Comparison of ENCODE assay signal across 8 cellular contexts in the genomic region with DNA sequence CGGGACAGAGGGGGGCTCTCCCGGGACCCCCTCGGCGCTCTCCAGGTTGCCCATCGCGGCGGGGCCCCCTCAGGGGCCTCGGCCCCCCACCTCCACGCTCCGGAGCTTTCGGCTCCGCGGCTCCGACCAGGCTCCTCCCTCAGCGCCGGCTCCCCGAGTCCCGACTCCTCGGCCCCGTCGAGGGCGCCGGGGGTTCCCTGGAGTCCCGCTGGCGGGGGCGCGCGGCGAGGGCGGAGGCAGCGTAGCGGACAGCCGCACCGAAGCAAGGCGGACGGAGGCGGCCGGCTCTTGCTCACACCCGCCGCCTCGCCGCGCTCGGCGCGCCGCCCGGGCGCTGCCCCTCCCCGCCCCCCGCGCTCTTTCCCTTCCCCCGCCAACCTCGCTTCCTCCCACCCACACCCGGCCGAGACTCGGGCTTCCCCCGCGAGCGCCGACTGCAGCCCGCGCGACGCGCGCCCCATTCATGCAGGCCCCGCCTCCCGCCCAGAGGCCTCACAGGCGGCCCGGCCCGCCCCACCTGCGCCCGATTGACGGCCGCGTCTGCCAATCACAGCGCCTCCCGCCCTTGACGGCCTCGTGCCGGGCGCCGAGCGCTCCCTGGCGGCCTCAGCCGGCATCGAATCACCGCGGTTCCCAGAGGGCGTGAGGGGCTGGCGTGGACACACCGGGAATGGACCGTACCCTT. TPM values are rescaled to one million over a fixed set of nuclear protein-coding genes. Genes with fewer than 3 reads are reported as not detected.
DNase-seq lines count a peak whose midpoint lies in the region; ATAC-seq, FAIRE-seq and TF ChIP-seq lines count a peak whose summit lies in the region.

FMNL3 (minus strand) TSS at position 279 of the 685 bp plus-strand sequence; CDS start at position 54, 225 bp downstream.

- DNase-seq in AG08395 (ENCODE audit: low spot score) (peak; percentile 99), NCI-H2196 treated with DMSO at 0.1 percent for 48 hours (lab: John Stamatoyannopoulos, UW; ENCODE audit: unreplicated experiment) (peak; percentile 83), bronchial epithelial cell (ENCODE audit: low read depth) (peak; percentile 79), immature natural killer cell (peak; percentile 99), spleen (peak; percentile 100)

- H3K9me3 ChIP-seq in spleen, result no peaks in the 10 kb centered on the region

- peak within 1 kb of the TSS; percentile 68 to 95 (median 90) for H3K27ac Mint-ChIP-seq in immature natural killer cell

- H3K27ac ChIP-seq in spleen, result peak within 1 kb of the TSS; percentile 66 to 95 (median 92)

- peaks cover 2% of the 10 kb centered on the region for H3K27me3 ChIP-seq in bronchial epithelial cell (ENCODE audit: control insufficient read depth, insufficient read depth, low read length)
- H3K27me3 ChIP-seq in spleen (replicated peaks in 1 of 7), result peaks cover 0 to 9% (median 0%) of the 10 kb centered on the region in 7 donors

- peak within 1 kb of the TSS; percentile 85 to 97 (median 90) for H3K4me3 Mint-ChIP-seq in immature natural killer cell

- intact Hi-C loops in spleen (cut with DNase I; ENCODE audit: low total_unique reads), result no loop called here

- H3K36me3 ChIP-seq in bronchial epithelial cell (ENCODE audit: control insufficient read depth, insufficient read depth, low read length) (no peaks in the 10 kb centered on the region), spleen (no peaks in the 10 kb centered on the region)

- H3K4me1 Mint-ChIP-seq in immature natural killer cell, result peaks cover 46 to 48% of the 10 kb centered on the region in 2 donors

- H3K4me1 ChIP-seq in spleen, result peaks cover 25 to 56% (median 48%) of the 10 kb centered on the region in 6 donors

- whole genome bisulfite sequencing in spleen, 5 donors, result 0 to 1% (median 0%) methylated on average over 42 to 94 of the region's 94 CpGs

- no peaks in the 10 kb centered on the region for H3K9me3 Mint-ChIP-seq in immature natural killer cell

- peak within 1 kb of the TSS; percentile 90 for H3K4me3 ChIP-seq in WI38 (ENCODE audit: low read depth, low read length)
- H3K4me3 ChIP-seq in bronchial epithelial cell (ENCODE audit: low read depth, low read length), result peak within 1 kb of the TSS; percentile 59
- H3K4me3 ChIP-seq in spleen, result peak within 1 kb of the TSS; percentile 55 to 95 (median 78)

- H3K36me3 Mint-ChIP-seq in immature natural killer cell, result no peaks in the 10 kb centered on the region

- H3K27me3 Mint-ChIP-seq in immature natural killer cell (ENCODE audit: low read depth in 3 of 3), result peaks cover 0 to 16% (median 16%) of the 10 kb centered on the region in 3 donors

- TF ChIP-seq POLR2A in spleen (IDR thresholded peaks at IDR 0.05), result peak in 2 of 3 donors; percentile 26 to 46

- ATAC-seq in GM18907 (IDR thresholded peaks at IDR 0.05; ENCODE audit: unreplicated experiment), result peak; percentile 76
- peak; percentile 80 for ATAC-seq in HG03139 (IDR thresholded peaks at IDR 0.05; ENCODE audit: unreplicated experiment)

- peak; percentile 75 for TF ChIP-seq CTCF in WI38 (IDR thresholded peaks at IDR 0.05; ENCODE audit: low read depth, low read length)
- TF ChIP-seq CTCF in bronchial epithelial cell (IDR thresholded peaks at IDR 0.05; ENCODE audit: insufficient read depth, low read length, severe bottlenecking), result peak; percentile 92
- peak; percentile 95 to 100 (median 98) for TF ChIP-seq CTCF in spleen (IDR thresholded peaks at IDR 0.05 in 8 of 11, conservative IDR thresholded peaks at IDR 0.05 in 3 of 11)

- FAIRE-seq in bronchial epithelial cell (lab: Jason Lieb, UNC), result no peak

RNA-seq across cellular contexts. Expression of gene FMNL3, which starts in this region (rescaled TPM):
- total RNA-seq in bronchial epithelial cell (2.2 and 2.6 TPM in 2 replicates), spleen (10 to 100 TPM; 26.4 to 46.9 (median 37.0) TPM)
- polyA plus RNA-seq in immature natural killer cell (10 to 100 TPM; 11.0 to 22.7 (median 12.6) TPM), spleen (10 to 100 TPM in 1 of 3 donors, 1 to 10 TPM in 2; 8.6 to 13.0 (median 9.9) TPM)

Comparison
In these comparisons a context has a peak if more than half of its experiments do, and no peak if none do; other contexts are left out.
1. Peak in every context shown above with its lines: DNase-seq, ATAC-seq, H3K4me3 ChIP-seq and H3K27ac ChIP-seq.